In genomic region chr3:190197346-190197763, GRCh38 we compare ENCODE assay signal across 19 cellular contexts.
DNase-seq lines count a peak whose midpoint lies in the region; ATAC-seq, FAIRE-seq and TF ChIP-seq lines count a peak whose summit lies in the region.
"Had no signal": no experiment of that assay in that cellular context is flagged by ENCODE, and none has a peak within 500 bp of the region (broad histone marks: within the 10 kb centered on the region; RNA-seq: fewer than 3 reads in every experiment).

No MANE protein-coding gene starts in this region.

- H3K9ac ChIP-seq in SK-N-MC (ENCODE audit: insufficient read length) (no peak overlapping the region), HepG2 (ENCODE audit: insufficient read depth, low read depth, low read length) (no peak overlapping the region)

- CTCF ChIA-PET in HepG2 (lab: Yijun Ruan, JAX; ENCODE audit: low intra/inter-chr PET ratio, low total read pairs) = no interaction called here

- POLR2A ChIA-PET in HepG2 (lab: Yijun Ruan, JAX) = no interaction called here

- H3K4me3 ChIP-seq in SK-N-MC = peak overlapping the region; percentile 6
- H3K4me3 ChIP-seq in HepG2 (replicated peaks in 1 of 3; ENCODE audit: insufficient read depth in 1 of 3, low read depth in 2 of 3, low read length in 3 of 3) = no peak overlapping the region
- H3K4me3 ChIP-seq: thoracic aorta had no signal

- no peaks in the 10 kb centered on the region for H3K4me1 ChIP-seq in HepG2 (ENCODE audit: insufficient read depth, low read length)

- no peaks in the 10 kb centered on the region for H3K27me3 ChIP-seq in HepG2 (ENCODE audit: control insufficient read depth in 1 of 2, insufficient read depth in 2 of 2, low read length in 2 of 2)

- H3K4me3 Mint-ChIP-seq in stimulated activated effector memory CD8-positive, alpha-beta T cell treated with anti-CD3 and anti-CD28 coated beads, Interleukin-12 subunit alpha, Interleukin-12 subunit beta, amount 100 ng/mL, for 72 hours = no peak overlapping the region
- H3K4me3 Mint-ChIP-seq: CD8-positive, alpha-beta T cell; naive B cell had no signal

- FAIRE-seq in HepG2 (lab: Jason Lieb, UNC) = no peak

- TF ChIP-seq RAD21 in HepG2 (CRISPR knock-in tag; IDR thresholded peaks at IDR 0.05) = no peak

- H3K9me3 ChIP-seq in SK-N-MC (ENCODE audit: low read depth, low read length) (no peaks in the 10 kb centered on the region), HepG2 (ENCODE audit: low read length) (no peaks in the 10 kb centered on the region)
- H3K9me3 ChIP-seq: thoracic aorta had no signal

- no peaks in the 10 kb centered on the region for H3K36me3 Mint-ChIP-seq in stimulated activated effector memory CD8-positive, alpha-beta T cell treated with anti-CD3 and anti-CD28 coated beads, Interleukin-12 subunit alpha, Interleukin-12 subunit beta, amount 100 ng/mL, for 72 hours
- H3K36me3 Mint-ChIP-seq: CD8-positive, alpha-beta T cell; naive B cell had no signal

- ATAC-seq in HG03354 (IDR thresholded peaks at IDR 0.05; ENCODE audit: poor library complexity, severe bottlenecking, unreplicated experiment) (peak; percentile 40), HepG2 (peak; percentile 54)
- ATAC-seq in stimulated activated effector memory CD8-positive, alpha-beta T cell treated with anti-CD3 and anti-CD28 coated beads, Interleukin-12 subunit alpha, Interleukin-12 subunit beta, amount 100 ng/mL, for 72 hours = no peak
- ATAC-seq: CD8-positive, alpha-beta T cell; left lobe of liver; right cardiac atrium had no signal

- WGBS in HepG2 (ENCODE audit: low lambda C conversion rate) = 17% methylated on average over 3 of the region's 3 CpGs

- TF ChIP-seq CTCF in HepG2 (CRISPR knock-in tag; IDR thresholded peaks at IDR 0.05) = no peak

- H3K27ac Mint-ChIP-seq in stimulated activated effector memory CD8-positive, alpha-beta T cell treated with anti-CD3 and anti-CD28 coated beads, Interleukin-12 subunit alpha, Interleukin-12 subunit beta, amount 100 ng/mL, for 72 hours = no peak overlapping the region
- H3K27ac Mint-ChIP-seq: CD8-positive, alpha-beta T cell had no signal

- no TSS peak for BruUV-seq in HepG2 (replicated peaks; lab: Mats Ljungman, UMichigan)

- H3K36me3 ChIP-seq in SK-N-MC (ENCODE audit: insufficient read depth, low read length) (no peaks in the 10 kb centered on the region), HepG2 (replicated peaks in 1 of 2; ENCODE audit: control insufficient read depth in 1 of 2, insufficient read depth in 2 of 2, low read length in 2 of 2) (no peaks in the 10 kb centered on the region)
- H3K36me3 ChIP-seq: thoracic aorta, WERI-Rb-1 had no signal

- H4K20me1 ChIP-seq in HepG2 (ENCODE audit: insufficient read depth, low read length) = no peaks in the 10 kb centered on the region

- in situ Hi-C loops in ACHN (cut with HindIII; ENCODE audit: low pct_ligation_motif_present, low pct_unique_long_range_greater_than_20kb, low sequenced_read_pairs) (no loop called here), HepG2 (cut with HindIII; ENCODE audit: extremely low pct_ligation_motif_present, low pct_unique_long_range_greater_than_20kb) (loop anchor here (5.0 kb wide), 1 partner anchor 225 kb away; no protein-coding TSS in a partner anchor)

- H3K4me2 ChIP-seq in HepG2 (ENCODE audit: low read depth, low read length) = no peak overlapping the region

- no peak for TF ChIP-seq EP300 in HepG2 (IDR thresholded peaks at IDR 0.05; ENCODE audit: low read depth in 2 of 2, low read length in 2 of 2)
- no peak for TF ChIP-seq EP300 in HepG2 (CRISPR knock-in tag; IDR thresholded peaks at IDR 0.05; ENCODE audit: borderline replicate concordance)

- DNase-seq in ACHN (peak; percentile 95), SK-N-MC (ENCODE audit: low read depth, low spot score) (no peak), HepG2 (ENCODE audit: low spot score) (no peak), T-helper 2 cell (no peak), pons (ENCODE audit: low spot score) (no peak), NCI-H128 (lab: John Stamatoyannopoulos, UW; ENCODE audit: unreplicated experiment) (no peak)
- no peak for DNase-seq in stimulated activated effector memory CD8-positive, alpha-beta T cell treated with anti-CD3 and anti-CD28 coated beads, Interleukin-12 subunit alpha, Interleukin-12 subunit beta, amount 100 ng/mL, for 72 hours (ENCODE audit: low spot score in 2 of 2)
- DNase-seq: activated effector memory CD4-positive, alpha-beta T cell treated with Interleukin-2 at 50 U/mL for 16 hours; aorta; CD8-positive, alpha-beta T cell; naive B cell; NCI-H1436 treated with DMSO at 0.1 percent for 48 hours; NCI-H345; right cardiac atrium; stimulated activated CD4-positive, alpha-beta T cell treated with anti-CD3 and anti-CD28 coated beads, Interleukin-2, amount 100 ng/mL, for 24 hours; WERI-Rb-1 had no signal

- H3K79me2 ChIP-seq in HepG2 (ENCODE audit: insufficient read depth, low read length) = no peaks in the 10 kb centered on the region

- intact Hi-C loops in HepG2 (cut with micrococcal nuclease; ENCODE audit: unreplicated experiment) = loop anchor here (10.0 kb wide), 1 partner anchor 73 kb away; the partner anchor contains the start of gene P3H2

- no peaks in the 10 kb centered on the region for H3K4me1 Mint-ChIP-seq in stimulated activated effector memory CD8-positive, alpha-beta T cell treated with anti-CD3 and anti-CD28 coated beads, Interleukin-12 subunit alpha, Interleukin-12 subunit beta, amount 100 ng/mL, for 72 hours

- no peak overlapping the region for H2AFZ ChIP-seq in HepG2 (ENCODE audit: low read length)

- TF ChIP-seq POLR2A in HepG2 (IDR thresholded peaks at IDR 0.05; ENCODE audit: insufficient read depth in 1 of 2, low read depth in 2 of 2, low read length in 2 of 2) = no peak

- H3K27ac ChIP-seq in SK-N-MC (peak overlapping the region; percentile 16), HepG2 (ENCODE audit: extremely low read length, insufficient read depth, low read length) (no peak overlapping the region)
- H3K27ac ChIP-seq: thoracic aorta, WERI-Rb-1 had no signal

- no peaks in the 10 kb centered on the region for H3K9me3 Mint-ChIP-seq in stimulated activated effector memory CD8-positive, alpha-beta T cell treated with anti-CD3 and anti-CD28 coated beads, Interleukin-12 subunit alpha, Interleukin-12 subunit beta, amount 100 ng/mL, for 72 hours
- H3K9me3 Mint-ChIP-seq: CD8-positive, alpha-beta T cell; naive B cell had no signal

TF ChIP-seq in HepG2, 621 proteins besides CTCF, POLR2A, EP300 and RAD21 (continues in another document):
- TF ChIP-seq TRAFD1 (CRISPR knock-in tag; IDR thresholded peaks at IDR 0.05; ENCODE audit: borderline replicate concordance) (no peak), PRMT3 (CRISPR knock-in tag; IDR thresholded peaks at IDR 0.05; ENCODE audit: borderline replicate concordance, low read depth) (no peak), GABPA (IDR thresholded peaks at IDR 0.05; ENCODE audit: low read depth, low read length) (no peak), GABPA (CRISPR knock-in tag; IDR thresholded peaks at IDR 0.05; ENCODE audit: low read depth) (no peak), KLF11 (CRISPR knock-in tag; IDR thresholded peaks at IDR 0.05) (no peak), ZNF580 (CRISPR knock-in tag; IDR thresholded peaks at IDR 0.05; ENCODE audit: borderline replicate concordance, low read depth) (no peak), SNRNP70 (IDR thresholded peaks at IDR 0.05; ENCODE audit: low read depth, low read length) (no peak), ZNF510 (CRISPR knock-in tag; IDR thresholded peaks at IDR 0.05; ENCODE audit: low read depth) (no peak), ZNF350 (CRISPR knock-in tag; IDR thresholded peaks at IDR 0.05; ENCODE audit: borderline replicate concordance, low read depth) (no peak), REST (IDR thresholded peaks at IDR 0.05; ENCODE audit: borderline replicate concordance in 1 of 2, low read depth in 1 of 2, low read length in 2 of 2) (no peak), NONO (IDR thresholded peaks at IDR 0.05) (no peak), NONO (CRISPR knock-in tag; conservative IDR thresholded peaks at IDR 0.05) (no peak)
